ENCODE assay signal across 10 cellular contexts in genomic region chr15:42010434-42010833, GRCh38. TPM values are rescaled to one million over a fixed set of nuclear protein-coding genes. Genes with fewer than 3 reads are reported as not detected.
DNase-seq lines count a peak whose midpoint lies in the region; ATAC-seq and TF ChIP-seq lines count a peak whose summit lies in the region.
"Had no signal": no experiment of that assay in that cellular context is flagged by ENCODE, and none has a peak within 500 bp of the region (broad histone marks: within the 10 kb centered on the region; RNA-seq: fewer than 3 reads in every experiment).

No MANE protein-coding gene starts in this region.

- CTCF ChIA-PET in Caco-2 (lab: Charles Lee) = interaction anchor here (1.7 kb wide), 1 partner anchor 47 kb away, joined by 5 read pairs; no protein-coding TSS in a partner anchor

- H3K4me3 Mint-ChIP-seq in Caco-2 (ENCODE audit: unreplicated experiment) = peak overlapping the region; percentile 54
- H3K4me3 Mint-ChIP-seq: CD4-positive, alpha-beta T cell had no signal

- no peaks in the 10 kb centered on the region for H3K27me3 Mint-ChIP-seq in Caco-2 (ENCODE audit: insufficient read depth, unreplicated experiment)
- H3K27me3 Mint-ChIP-seq: CD4-positive, alpha-beta T cell had no signal

- H3K9me3 Mint-ChIP-seq in Caco-2 (ENCODE audit: unreplicated experiment) = peaks cover 10% of the 10 kb centered on the region
- H3K9me3 Mint-ChIP-seq: CD4-positive, alpha-beta T cell had no signal

- H3K4me3 ChIP-seq in Caco-2 (ENCODE audit: low read depth, low read length) (no peak overlapping the region), adipocyte (ENCODE audit: low read length) (no peak overlapping the region)

- no peak for TF ChIP-seq CTCF in Caco-2 (IDR thresholded peaks at IDR 0.05; ENCODE audit: insufficient read depth in 1 of 2, low read depth in 1 of 2, low read length in 1 of 2, severe bottlenecking in 1 of 2, unreplicated experiment in 1 of 2)

- ATAC-seq in GM19025 (IDR thresholded peaks at IDR 0.05; ENCODE audit: low read depth, unreplicated experiment) (peak; percentile 63), HG03135 (IDR thresholded peaks at IDR 0.05; ENCODE audit: unreplicated experiment) (peak; percentile 87)

- H3K9ac ChIP-seq in adipocyte (ENCODE audit: low read length) = no peak overlapping the region
- H3K9ac ChIP-seq: parathyroid adenoma had no signal

- POLR2A ChIA-PET in Caco-2 (lab: Charles Lee) = no interaction called here

- H3K27ac Mint-ChIP-seq in Caco-2 (ENCODE audit: unreplicated experiment) = peak overlapping the region; percentile 91
- H3K27ac Mint-ChIP-seq: CD4-positive, alpha-beta T cell had no signal

- no peaks in the 10 kb centered on the region for H3K9me3 ChIP-seq in Caco-2
- H3K9me3 ChIP-seq in adipocyte (ENCODE audit: control insufficient read depth, low read length) = peaks cover 16% of the 10 kb centered on the region

- intact Hi-C loops in Caco-2 (cut with micrococcal nuclease; ENCODE audit: unreplicated experiment) = no loop called here

- H3K36me3 ChIP-seq in Caco-2 (ENCODE audit: control insufficient read depth, insufficient read depth, low read length) = no peaks in the 10 kb centered on the region
- H3K36me3 ChIP-seq in adipocyte (ENCODE audit: control insufficient read depth, insufficient read depth, low read length, severe bottlenecking) = no peaks in the 10 kb centered on the region

- peaks cover 51% of the 10 kb centered on the region for H3K4me1 Mint-ChIP-seq in Caco-2 (ENCODE audit: low read depth, unreplicated experiment)

- H3K36me3 Mint-ChIP-seq in Caco-2 (ENCODE audit: insufficient read depth, unreplicated experiment) = peaks cover 15% of the 10 kb centered on the region

- peak; percentile 52 to 61 for DNase-seq in Caco-2
- DNase-seq in adipocyte (ENCODE audit: low read depth) = peak; percentile 2
- DNase-seq in DMS79 (lab: John Stamatoyannopoulos, UW) = no peak
- DNase-seq in ureter (ENCODE audit: low spot score) = no peak
- DNase-seq in NCI-H2196 treated with DMSO at 0.1 percent for 48 hours (lab: John Stamatoyannopoulos, UW; ENCODE audit: unreplicated experiment) = no peak
- DNase-seq in NCI-H69 (lab: John Stamatoyannopoulos, UW) = no peak
- DNase-seq: CD4-positive, alpha-beta T cell had no signal

- H3K4me1 ChIP-seq in Caco-2 = peaks cover 57% of the 10 kb centered on the region
- H3K4me1 ChIP-seq in adipocyte (ENCODE audit: control insufficient read depth, insufficient read depth, low read length) = peaks cover 7% of the 10 kb centered on the region
- H3K4me1 ChIP-seq: parathyroid adenoma had no signal

- no TSS peak for BruUV-seq in Caco-2 (replicated peaks; lab: Mats Ljungman, UMichigan)

- H3K27me3 ChIP-seq in Caco-2 (replicated peaks; ENCODE audit: control insufficient read depth, insufficient read depth, low read length) = no peaks in the 10 kb centered on the region
- H3K27me3 ChIP-seq in adipocyte (replicated peaks; ENCODE audit: control insufficient read depth, insufficient read depth, low read length) = peaks cover 50% of the 10 kb centered on the region

RNA-seq across cellular contexts. Expression of gene PLA2G4E, which starts 10.4 kb away (rescaled TPM):
- total RNA-seq in Caco-2 (2022) = 1.4 and 1.8 TPM in 2 replicates
- total RNA-seq in ureter = 0.34 TPM
- total RNA-seq: CD4-positive, alpha-beta T cell had no signal

RNA-seq across cellular contexts. Expression of gene EHD4, which starts 38.1 kb away (rescaled TPM):
- total RNA-seq in Caco-2 (2022) = 31.6 TPM in 2 replicates
- 64.1 TPM for total RNA-seq in ureter

Comparison
In these comparisons a context has a peak if more than half of its experiments do, and no peak if none do; other contexts are left out.
1. DNase-seq: peak in Caco-2 (2 of 2) and adipocyte (single experiment); none in DMS79 (single experiment), ureter (single experiment), NCI-H2196 treated with DMSO at 0.1 percent for 48 hours (single experiment) and NCI-H69 (single experiment).